Comparison of ENCODE assay signal across 8 cellular contexts in the genomic region with DNA sequence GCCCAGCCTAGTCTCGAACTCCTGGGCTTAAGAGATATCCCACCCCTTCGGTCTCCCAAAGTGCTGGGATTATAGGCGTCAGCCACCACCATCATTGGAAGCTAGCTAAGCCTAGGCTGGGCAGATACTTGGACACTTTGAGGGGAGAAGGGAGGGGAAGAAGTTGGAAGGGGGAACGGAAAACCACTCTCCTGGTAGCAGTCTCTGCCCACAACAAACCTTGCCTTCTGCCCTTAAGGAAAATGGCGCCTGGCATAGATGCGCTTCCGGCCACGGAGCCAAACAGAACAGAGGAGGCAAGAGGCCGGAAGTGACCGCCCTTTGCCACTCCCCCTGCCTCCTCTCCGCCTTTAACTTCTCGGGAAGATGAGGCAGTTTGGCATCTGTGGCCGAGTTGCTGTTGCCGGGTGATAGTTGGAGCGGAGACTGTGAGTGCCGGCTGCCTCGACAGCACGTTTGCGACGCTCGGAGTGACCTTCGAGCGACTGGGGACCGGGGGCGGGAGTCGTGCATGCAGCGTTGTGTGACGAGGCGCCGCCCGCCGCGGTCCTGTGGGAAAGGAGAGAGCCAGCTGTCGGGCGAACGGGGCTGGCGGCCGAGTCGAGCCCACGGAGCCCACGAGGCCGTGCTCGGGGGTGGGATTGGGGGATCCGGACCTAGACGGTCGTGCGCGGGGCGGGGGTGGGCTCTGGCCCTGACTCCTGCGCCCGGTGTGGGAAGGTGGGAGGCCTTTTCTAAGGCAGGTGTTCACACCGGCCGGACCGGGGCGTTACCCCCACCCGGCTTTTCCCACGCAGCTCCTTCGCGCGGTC. TPM values are rescaled to one million over a fixed set of nuclear protein-coding genes. Genes with fewer than 3 reads are reported as not detected.
DNase-seq lines count a peak whose midpoint lies in the region; ATAC-seq and TF ChIP-seq lines count a peak whose summit lies in the region.

A gene (plus strand): TSS at position 327 of the 812 bp plus-strand sequence. CDS start 1,143 bp downstream, outside the sequence.

- peak; percentile 90 for ATAC-seq in HG03442 (IDR thresholded peaks at IDR 0.05; ENCODE audit: unreplicated experiment)
- peak; percentile 98 for ATAC-seq in activated CD4-positive, alpha-beta T cell treated with anti-CD3 and anti-CD28 coated beads for 36 hours

- CTCF ChIA-PET in activated CD4-positive, alpha-beta T cell treated with anti-CD3 and anti-CD28 coated beads for 36 hours (lab: Charles Lee), result interaction anchor here (0.8 to 1.6 kb wide), 5 partner anchors 21 to 332 kb away, joined by 3 to 4 read pairs (median 3); a partner anchor contains a TSS

- H3K4me3 Mint-ChIP-seq in activated CD4-positive, alpha-beta T cell treated with anti-CD3 and anti-CD28 coated beads for 36 hours, result peak within 1 kb of the TSS; percentile 99

- no peaks in the 10 kb centered on the region for H3K9me3 Mint-ChIP-seq in activated CD4-positive, alpha-beta T cell treated with anti-CD3 and anti-CD28 coated beads for 36 hours (ENCODE audit: low read depth)

- H3K27me3 ChIP-seq in kidney epithelial cell (ENCODE audit: control insufficient read depth, insufficient read depth, low read length), result no peaks in the 10 kb centered on the region

- peak within 1 kb of the TSS; percentile 95 for H3K4me3 ChIP-seq in choroid plexus epithelial cell (ENCODE audit: low read depth, low read length)
- peak within 1 kb of the TSS; percentile 76 for H3K4me3 ChIP-seq in kidney epithelial cell (ENCODE audit: low read depth, low read length)

- no peaks in the 10 kb centered on the region for H3K27me3 Mint-ChIP-seq in activated CD4-positive, alpha-beta T cell treated with anti-CD3 and anti-CD28 coated beads for 36 hours

- TF ChIP-seq CTCF in choroid plexus epithelial cell (conservative IDR thresholded peaks at IDR 0.05; ENCODE audit: low read depth, low read length), result peak; percentile 2
- TF ChIP-seq CTCF in kidney epithelial cell (IDR thresholded peaks at IDR 0.05; ENCODE audit: insufficient read depth, low read length, poor library complexity, severe bottlenecking), result no peak

- no peaks in the 10 kb centered on the region for H3K36me3 ChIP-seq in kidney epithelial cell (ENCODE audit: control insufficient read depth, insufficient read depth, low read length)

- intact Hi-C loops in activated CD4-positive, alpha-beta T cell treated with anti-CD3 and anti-CD28 coated beads for 36 hours (cut with DNase I, micrococcal nuclease), result loop anchor here (1.0 kb wide), 6 partner anchors 24 to 261 kb away; a partner anchor contains a TSS

- H3K27ac Mint-ChIP-seq in activated CD4-positive, alpha-beta T cell treated with anti-CD3 and anti-CD28 coated beads for 36 hours, result peak within 1 kb of the TSS; percentile 93

- POLR2A ChIA-PET in activated CD4-positive, alpha-beta T cell treated with anti-CD3 and anti-CD28 coated beads for 36 hours (lab: Charles Lee), result interaction anchor here (0.6 kb wide), 1 partner anchor 1641 kb away, joined by 4 read pairs; no protein-coding TSS in a partner anchor

- peaks cover 14% of the 10 kb centered on the region for H3K36me3 Mint-ChIP-seq in activated CD4-positive, alpha-beta T cell treated with anti-CD3 and anti-CD28 coated beads for 36 hours (ENCODE audit: low read depth)

- H3K4me1 Mint-ChIP-seq in activated CD4-positive, alpha-beta T cell treated with anti-CD3 and anti-CD28 coated beads for 36 hours, result peaks cover 22% of the 10 kb centered on the region

- peak; percentile 98 for DNase-seq in Ammon's horn (ENCODE audit: low spot score)
- DNase-seq in GM19238 (ENCODE audit: insufficient read length, low spot score), result peak; percentile 82
- DNase-seq in NCI-H524 (lab: John Stamatoyannopoulos, UW), result peak; percentile 98
- peak; percentile 94 for DNase-seq in activated CD4-positive, alpha-beta T cell treated with anti-CD3 and anti-CD28 coated beads for 36 hours
- DNase-seq in choroid plexus epithelial cell (ENCODE audit: low read depth), result peak; percentile 97
- peak; percentile 87 for DNase-seq in kidney epithelial cell (ENCODE audit: low read depth)
- peak; percentile 78 to 82 for DNase-seq in stimulated activated CD4-positive, alpha-beta T cell treated with anti-CD3 and anti-CD28 coated beads, Interleukin-15, amount 100 ng/mL, for 48 hours (ENCODE audit: low read depth in 2 of 2)

RNA-seq across cellular contexts. Expression of the gene that starts here (rescaled TPM):
- total RNA-seq in activated CD4-positive, alpha-beta T cell treated with anti-CD3 and anti-CD28 coated beads for 36 hours, result 10 to 100 TPM; 24.4 to 30.4 TPM
- 38.0 and 40.1 TPM in 2 replicates for total RNA-seq in kidney epithelial cell

Comparison
In these comparisons a context has a peak if more than half of its experiments do, and no peak if none do; other contexts are left out.
1. Peak in every context shown above with its lines: DNase-seq, ATAC-seq and H3K4me3 ChIP-seq.